In the genomic region with DNA sequence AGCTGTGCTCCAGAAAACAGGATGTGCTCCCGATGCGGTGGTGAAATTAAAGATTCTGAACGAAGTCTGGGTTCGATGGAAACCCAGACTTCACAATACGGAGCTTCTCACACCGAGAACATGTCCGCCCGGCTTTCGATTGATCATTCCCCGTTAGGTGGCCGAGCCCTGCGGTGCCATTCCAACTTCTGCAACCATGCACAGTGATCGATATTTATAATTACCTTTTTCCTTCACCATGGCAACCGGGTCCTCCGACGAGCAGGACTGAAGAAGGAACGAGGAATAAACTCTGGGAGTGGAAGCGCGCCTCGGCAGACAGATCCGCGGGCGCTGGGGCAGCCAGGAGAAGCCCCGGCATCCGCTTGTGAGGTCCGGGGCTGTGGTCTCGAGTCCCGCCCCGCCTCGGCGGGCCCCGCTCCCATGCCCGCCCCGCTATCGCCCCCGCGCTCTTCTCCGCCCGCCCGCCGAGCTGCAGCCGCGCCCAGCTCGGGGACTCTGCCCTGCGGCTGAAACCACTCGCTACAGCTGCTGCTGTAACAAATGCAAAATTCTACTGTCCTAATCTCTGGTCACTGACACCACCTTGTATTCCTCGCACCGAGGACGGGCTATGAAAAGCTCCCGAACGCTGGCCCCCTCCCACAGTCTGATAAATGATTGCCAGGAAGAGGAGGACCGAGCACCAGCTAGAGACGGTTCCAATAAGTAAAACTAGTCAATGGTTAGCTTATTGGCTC, we compare ENCODE assay signal across 8 cellular contexts. TPM values are rescaled to one million over a fixed set of nuclear protein-coding genes. Genes with fewer than 3 reads are reported as not detected.
DNase-seq lines count a peak whose midpoint lies in the region; ATAC-seq and TF ChIP-seq lines count a peak whose summit lies in the region.

No MANE protein-coding gene starts in this region.

- peak overlapping the region; percentile 48 for H3K4me3 ChIP-seq in fibroblast of mammary gland (ENCODE audit: control insufficient read depth, low read depth, low read length)

- ATAC-seq in GM21390 (IDR thresholded peaks at IDR 0.05; ENCODE audit: unreplicated experiment) = peak; percentile 75

- H3K4me1 Mint-ChIP-seq in nephron = peaks cover 44% of the 10 kb centered on the region

- no peak for TF ChIP-seq CTCF in fibroblast of mammary gland (conservative IDR thresholded peaks at IDR 0.05; ENCODE audit: control insufficient read depth, insufficient read depth, low read depth, low read length)
- TF ChIP-seq CTCF in nephron (IDR thresholded peaks at IDR 0.05; ENCODE audit: unreplicated experiment in 3 of 3) = no peak

- peak overlapping the region; percentile 79 to 94 (median 82) for H3K27ac Mint-ChIP-seq in nephron

- H3K9me3 Mint-ChIP-seq in nephron = no peaks in the 10 kb centered on the region

- peak overlapping the region; percentile 88 to 91 (median 90) for H3K4me3 Mint-ChIP-seq in nephron

- no peaks in the 10 kb centered on the region for H3K36me3 Mint-ChIP-seq in nephron (ENCODE audit: low read depth)

- peaks cover 57% of the 10 kb centered on the region for H3K27me3 Mint-ChIP-seq in nephron (ENCODE audit: low read depth)

- DNase-seq in EH (ENCODE audit: low read depth) (peak; percentile 31), HuH-7 (ENCODE audit: low spot score) (peak; percentile 60), fibroblast of mammary gland (ENCODE audit: low read depth) (no peak), ureter (ENCODE audit: low spot score) (no peak), NAMALWA (ENCODE audit: low spot score) (no peak)
- DNase-seq in activated CD8-positive, alpha-beta memory T cell treated with anti-CD3 and anti-CD28 coated beads, Interleukin-2, amount 50 U/mL, for 48 hours = peak; percentile 60

RNA-seq across cellular contexts. Expression of gene ABLIM1, which starts 26.2 kb away (rescaled TPM):
- total RNA-seq in ureter = 129 TPM

Comparison
In these comparisons a context has a peak if more than half of its experiments do, and no peak if none do; other contexts are left out.
1. DNase-seq: peak in EH (single experiment), HuH-7 (single experiment) and activated CD8-positive, alpha-beta memory T cell treated with anti-CD3 and anti-CD28 coated beads, Interleukin-2, amount 50 U/mL, for 48 hours (single experiment); none in fibroblast of mammary gland (single experiment), ureter (single experiment) and NAMALWA (single experiment).